ENCODE assay signal across 8 cellular contexts in genomic region chr3:156673732-156674045, GRCh38. TPM values are rescaled to one million over a fixed set of nuclear protein-coding genes. Genes with fewer than 3 reads are reported as not detected.
DNase-seq lines count a peak whose midpoint lies in the region; ATAC-seq, FAIRE-seq and TF ChIP-seq lines count a peak whose summit lies in the region.

No MANE protein-coding gene starts in this region.

- H3K9me3 ChIP-seq in gastroesophageal sphincter, result no peaks in the 10 kb centered on the region
- H3K9me3 ChIP-seq in skeletal muscle tissue (ENCODE audit: control insufficient read depth in 3 of 3, low read length in 3 of 3), result no peaks in the 10 kb centered on the region

- H3K4me3 Mint-ChIP-seq in WTC11, result peak overlapping the region; percentile 91

- peaks cover 7% of the 10 kb centered on the region; the same call in 1 of the 2 replicates for H3K27me3 Mint-ChIP-seq in WTC11 (ENCODE audit: low read depth)

- CTCF ChIA-PET in WTC11 (lab: Charles Lee), result interaction anchor here (0.5 to 2.7 kb wide), 9 partner anchors 9 to 733 kb away, joined by 3 to 18 read pairs (median 4); partner anchors contain the start of gene SSR3

- DNase-seq in H54 (ENCODE audit: insufficient read length, low spot score) (no peak), WTC11 (ENCODE audit: low spot score) (no peak), anterior cingulate cortex (lab: John Stamatoyannopoulos, UW) (no peak), SHP77 (lab: John Stamatoyannopoulos, UW) (no peak)

- peak overlapping the region; percentile 69 to 93 (median 79) for H3K9ac ChIP-seq in skeletal muscle tissue (ENCODE audit: low read depth in 1 of 3, low read length in 3 of 3)

- ATAC-seq in WTC11, result no peak
- no peak for ATAC-seq in gastroesophageal sphincter
- no peak for ATAC-seq in HG03280 (IDR thresholded peaks at IDR 0.05; ENCODE audit: unreplicated experiment)
- ATAC-seq in HG02870 (IDR thresholded peaks at IDR 0.05; ENCODE audit: unreplicated experiment), result no peak

- H3K9me3 Mint-ChIP-seq in WTC11, result no peaks in the 10 kb centered on the region

- H3K36me3 ChIP-seq in gastroesophageal sphincter, result peaks cover 0 to 12% of the 10 kb centered on the region in 2 donors
- H3K36me3 ChIP-seq in skeletal muscle tissue (ENCODE audit: control insufficient read depth in 3 of 3, insufficient read depth in 3 of 3, low read length in 3 of 3), result peaks cover 0 to 8% (median 6%) of the 10 kb centered on the region in 3 donors

- TF ChIP-seq EP300 in gastroesophageal sphincter (IDR thresholded peaks at IDR 0.05), result no peak

- no peaks in the 10 kb centered on the region for H3K27me3 ChIP-seq in gastroesophageal sphincter
- no peaks in the 10 kb centered on the region for H3K27me3 ChIP-seq in skeletal muscle tissue (ENCODE audit: control insufficient read depth in 3 of 3, insufficient read depth in 3 of 3, low read length in 3 of 3)

- TF ChIP-seq CTCF in WTC11 (IDR thresholded peaks at IDR 0.05), result no peak
- no peak for TF ChIP-seq CTCF in gastroesophageal sphincter (IDR thresholded peaks at IDR 0.05)

- POLR2A ChIA-PET in WTC11 (lab: Charles Lee), result interaction anchor here (0.6 to 2.1 kb wide), 3 partner anchors 112 to 409 kb away, joined by 3 to 12 read pairs (median 3); partner anchors contain the start of gene SSR3

- H3K4me1 ChIP-seq in gastroesophageal sphincter (peaks cover 0 to 31% (median 4%) of the 10 kb centered on the region in 3 donors), skeletal muscle tissue (ENCODE audit: control insufficient read depth in 3 of 3, insufficient read depth in 3 of 3, low read length in 3 of 3) (peaks cover 16 to 29% (median 20%) of the 10 kb centered on the region in 3 donors)

- H3K4me3 ChIP-seq in gastroesophageal sphincter, result peak overlapping the region; percentile 80 to 84
- H3K4me3 ChIP-seq in skeletal muscle tissue (ENCODE audit: low read length in 3 of 3), result peak overlapping the region; percentile 76 to 92 (median 85)

- H3K4me1 Mint-ChIP-seq in WTC11, result peaks cover 24% of the 10 kb centered on the region

- H3K27ac ChIP-seq in gastroesophageal sphincter, result peak overlapping the region; percentile 35 to 97 (median 95)
- H3K27ac ChIP-seq in skeletal muscle tissue (ENCODE audit: low read depth, low read length), result peak overlapping the region; percentile 92

- TF ChIP-seq POLR2A in H54 (IDR thresholded peaks at IDR 0.05; ENCODE audit: low read depth, low read length) (no peak), gastroesophageal sphincter (IDR thresholded peaks at IDR 0.05) (no peak)

- 6 to 7% methylated on average over 4 to 10 of the region's 10 CpGs for WGBS in gastroesophageal sphincter (ENCODE audit: low coverage in 1 of 2), 2 donors

- H3K36me3 Mint-ChIP-seq in WTC11, result peaks cover 13% of the 10 kb centered on the region

- H3K27ac Mint-ChIP-seq in WTC11, result peak overlapping the region; percentile 99; the same call in 1 of the 2 replicates

- FAIRE-seq in H54 (lab: Jason Lieb, UNC), result peak; percentile 68

TF ChIP-seq in WTC11, 78 proteins besides CTCF, POLR2A, EP300 and RAD21:
- TF ChIP-seq CBFB (CRISPR knock-in tag; IDR thresholded peaks at IDR 0.05; ENCODE audit: low read depth) (no peak), ZNF317 (CRISPR knock-in tag; IDR thresholded peaks at IDR 0.05; ENCODE audit: borderline replicate concordance, low read depth) (no peak; the same call in 1 of the 2 replicates), SMAD4 (CRISPR knock-in tag; IDR thresholded peaks at IDR 0.05) (peak; percentile 32; the same call in 1 of the 2 replicates), USF1 (CRISPR knock-in tag; IDR thresholded peaks at IDR 0.05) (no peak)
- TF ChIP-seq, protein P1, sequence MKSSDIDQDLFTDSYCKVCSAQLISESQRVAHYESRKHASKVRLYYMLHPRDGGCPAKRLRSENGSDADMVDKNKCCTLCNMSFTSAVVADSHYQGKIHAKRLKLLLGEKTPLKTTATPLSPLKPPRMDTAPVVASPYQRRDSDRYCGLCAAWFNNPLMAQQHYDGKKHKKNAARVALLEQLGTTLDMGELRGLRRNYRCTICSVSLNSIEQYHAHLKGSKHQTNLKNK (CRISPR knock-in tag; IDR thresholded peaks at IDR 0.05), result no peak
- TF ChIP-seq, protein P2, sequence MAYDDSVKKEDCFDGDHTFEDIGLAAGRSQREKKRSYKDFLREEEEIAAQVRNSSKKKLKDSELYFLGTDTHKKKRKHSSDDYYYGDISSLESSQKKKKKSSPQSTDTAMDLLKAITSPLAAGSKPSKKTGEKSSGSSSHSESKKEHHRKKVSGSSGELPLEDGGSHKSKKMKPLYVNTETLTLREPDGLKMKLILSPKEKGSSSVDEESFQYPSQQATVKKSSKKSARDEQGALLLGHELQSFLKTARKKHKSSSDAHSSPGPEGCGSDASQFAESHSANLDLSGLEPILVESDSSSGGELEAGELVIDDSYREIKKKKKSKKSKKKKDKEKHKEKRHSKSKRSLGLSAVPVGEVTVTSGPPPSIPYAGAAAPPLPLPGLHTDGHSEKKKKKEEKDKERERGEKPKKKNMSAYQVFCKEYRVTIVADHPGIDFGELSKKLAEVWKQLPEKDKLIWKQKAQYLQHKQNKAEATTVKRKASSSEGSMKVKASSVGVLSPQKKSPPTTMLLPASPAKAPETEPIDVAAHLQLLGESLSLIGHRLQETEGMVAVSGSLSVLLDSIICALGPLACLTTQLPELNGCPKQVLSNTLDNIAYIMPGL (CRISPR knock-in tag; IDR thresholded peaks at IDR 0.05), result no peak
- TF ChIP-seq, protein P3, sequence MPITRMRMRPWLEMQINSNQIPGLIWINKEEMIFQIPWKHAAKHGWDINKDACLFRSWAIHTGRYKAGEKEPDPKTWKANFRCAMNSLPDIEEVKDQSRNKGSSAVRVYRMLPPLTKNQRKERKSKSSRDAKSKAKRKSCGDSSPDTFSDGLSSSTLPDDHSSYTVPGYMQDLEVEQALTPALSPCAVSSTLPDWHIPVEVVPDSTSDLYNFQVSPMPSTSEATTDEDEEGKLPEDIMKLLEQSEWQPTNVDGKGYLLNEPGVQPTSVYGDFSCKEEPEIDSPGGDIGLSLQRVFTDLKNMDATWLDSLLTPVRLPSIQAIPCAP (CRISPR knock-in tag; IDR thresholded peaks at IDR 0.05), result no peak

RNA-seq across cellular contexts. Expression of gene TIPARP, which starts 0.7 kb away (rescaled TPM):
- total RNA-seq in WTC11 (2021) (5.0 to 5.6 TPM (median 5.1 TPM) in 3 replicates), gastroesophageal sphincter (100 to 1,000 TPM in 1 of 4 donors, 10 to 100 TPM in 3; 49.8 to 144 (median 72.6) TPM), skeletal muscle tissue (15.7 TPM)
